19 cellular contexts compared by ENCODE assay signal in genomic region chr20:9071976-9072726, GRCh38. TPM values are rescaled to one million over a fixed set of nuclear protein-coding genes. Genes with fewer than 3 reads are reported as not detected.
DNase-seq lines count a peak whose midpoint lies in the region; ATAC-seq, FAIRE-seq and TF ChIP-seq lines count a peak whose summit lies in the region.
"Had no signal": no experiment of that assay in that cellular context is flagged by ENCODE, and none has a peak within 500 bp of the region (broad histone marks: within the 10 kb centered on the region; RNA-seq: fewer than 3 reads in every experiment).

No MANE protein-coding gene starts in this region.

- H2AFZ ChIP-seq in KMS-11 (ENCODE audit: low read depth) (no peak overlapping the region), H1 (ENCODE audit: low read length) (no peak overlapping the region)
- H2AFZ ChIP-seq: PC-9 had no signal

- no peak overlapping the region for H3K23ac ChIP-seq in H1 (ENCODE audit: insufficient read length)

- H3K4me3 ChIP-seq in KMS-11 (IDR thresholded peaks at IDR 0.05; ENCODE audit: insufficient read depth, low read depth, low read length) (no peak overlapping the region), H1 (ENCODE audit: extremely low read depth in 1 of 4, insufficient read depth in 2 of 4, low read depth in 3 of 4, low read length in 4 of 4) (no peak overlapping the region), transverse colon (no peak overlapping the region), right lobe of liver (no peak overlapping the region)
- H3K4me3 ChIP-seq: adrenal gland, colonic mucosa, ovary, PC-9, spleen had no signal

- no peaks in the 10 kb centered on the region for H3K36me3 Mint-ChIP-seq in neural crest cell (ENCODE audit: low read depth)

- no peak for FAIRE-seq in H1 (lab: Jason Lieb, UNC)

- POLR2A ChIA-PET in H1 (lab: Charles Lee; ENCODE audit: partially characterized antibody), result interaction anchor here (0.6 to 0.9 kb wide), 2 partner anchors 20 to 265 kb away, joined by 3 read pairs; no protein-coding TSS in a partner anchor

- H4K91ac ChIP-seq in H1 (replicated peaks; ENCODE audit: insufficient read length, low read length), result no peak overlapping the region

- H3K18ac ChIP-seq in H1 (ENCODE audit: extremely low read depth, low read length), result no peak overlapping the region

- H2BK20ac ChIP-seq in H1 (ENCODE audit: low read length), result no peak overlapping the region

- no peak for TF ChIP-seq CTCF in KMS-11 (conservative IDR thresholded peaks at IDR 0.05; ENCODE audit: low read depth, low read length)
- TF ChIP-seq CTCF in H1 (IDR thresholded peaks at IDR 0.05; ENCODE audit: control extremely low read depth in 1 of 3, insufficient read depth in 1 of 3, low read depth in 1 of 3, low read length in 3 of 3), result no peak
- no peak for TF ChIP-seq CTCF in neural crest cell (conservative IDR thresholded peaks at IDR 0.05)
- no peak for TF ChIP-seq CTCF in transverse colon (IDR thresholded peaks at IDR 0.05)
- TF ChIP-seq CTCF in right lobe of liver (IDR thresholded peaks at IDR 0.05), result no peak

- no peak for TF ChIP-seq RAD21 in H1 (IDR thresholded peaks at IDR 0.05 in 1 of 2, conservative IDR thresholded peaks at IDR 0.05 in 1 of 2; ENCODE audit: low read depth in 2 of 2, low read length in 2 of 2)

- H3K4me1 Mint-ChIP-seq in neural crest cell, result peaks cover 52% of the 10 kb centered on the region

- H3K14ac ChIP-seq in H1 (ENCODE audit: insufficient read length), result no peak overlapping the region

- no peak overlapping the region for H2BK15ac ChIP-seq in H1 (ENCODE audit: low read length)

- no peak overlapping the region for H3K9ac ChIP-seq in KMS-11
- peak overlapping the region in 1 of 4 experiments; percentile 13; a peak in 1 of 7 replicates for H3K9ac ChIP-seq in H1 (replicated peaks in 1 of 4; ENCODE audit: extremely low read depth in 1 of 4, low read depth in 3 of 4, low read length in 3 of 4)

- no peaks in the 10 kb centered on the region for H3K9me3 Mint-ChIP-seq in neural crest cell

- WGBS in H1 (ENCODE audit: extremely low coverage in 1 of 2, insufficient coverage in 1 of 2, insufficient read length in 1 of 2, insufficient replicate concordance in 2 of 2, low coverage in 1 of 2, low lambda C conversion rate in 2 of 2, missing lambda C conversion rate in 1 of 2), 2 experiments, result 75% methylated on average over 2 of the region's 2 CpGs; no CpG with 5 or more reads in 1 of the 2 experiments
- WGBS in transverse colon (ENCODE audit: low coverage in 1 of 2), 2 donors, result 43 to 75% methylated on average over 1 to 2 of the region's 2 CpGs
- 13% methylated on average over 2 of the region's 2 CpGs for WGBS in right lobe of liver (ENCODE audit: insufficient coverage, low coverage, low lambda C conversion rate, missing lambda C conversion rate)

- CTCF ChIA-PET in H1 (lab: Charles Lee; ENCODE audit: partially characterized antibody), result interaction anchor here (0.8 to 1.3 kb wide), 3 partner anchors 158 to 287 kb away, joined by 3 to 4 read pairs (median 3); no protein-coding TSS in a partner anchor

- peaks cover 11% of the 10 kb centered on the region for H3K23me2 ChIP-seq in H1 (ENCODE audit: low read depth, low read length)

- H3K36me3 ChIP-seq in KMS-11 (ENCODE audit: insufficient read depth) (no peaks in the 10 kb centered on the region), H1 (ENCODE audit: control insufficient read depth in 2 of 4, insufficient read depth in 4 of 4, low read length in 3 of 4) (no peaks in the 10 kb centered on the region), transverse colon (no peaks in the 10 kb centered on the region), right lobe of liver (no peaks in the 10 kb centered on the region)
- H3K36me3 ChIP-seq: adrenal gland, colonic mucosa, esophagus muscularis mucosa, ovary, spleen had no signal

- DNase-seq in DMS153 (lab: John Stamatoyannopoulos, UW) (peak; percentile 7), DMS153 treated with DMSO at 0.1 percent for 48 hours (lab: John Stamatoyannopoulos, UW; ENCODE audit: unreplicated experiment) (no peak), H1 (ENCODE audit: low read depth in 1 of 2, low spot score in 2 of 2) (no peak), neural crest cell (ENCODE audit: low read depth, low spot score) (no peak), transverse colon (no peak), right lobe of liver (no peak), NCI-H1436 (lab: John Stamatoyannopoulos, UW) (no peak)
- DNase-seq: 8988T, activated T-cell treated with anti-CD3 and anti-CD28 coated beads for 4 hours, adrenal gland, colonic mucosa, MV-4-11, ovary, PC-9, spleen, T-cell had no signal

- no peaks in the 10 kb centered on the region for H3K27me3 Mint-ChIP-seq in neural crest cell (ENCODE audit: low read depth)

- peak overlapping the region; percentile 44 for H3K27ac Mint-ChIP-seq in neural crest cell (ENCODE audit: unreplicated experiment)
- H3K27ac Mint-ChIP-seq: memory B cell, T-cell had no signal

- H3K4me1 ChIP-seq in KMS-11 (ENCODE audit: low read depth, poor library complexity, severe bottlenecking) (peaks cover 38% of the 10 kb centered on the region), H1 (replicated peaks in 1 of 4; ENCODE audit: control insufficient read depth in 3 of 4, insufficient read depth in 4 of 4, low read length in 3 of 4) (peaks cover 2 to 16% (median 10%) of the 10 kb centered on the region in 4 experiments), transverse colon (peaks cover 0 to 38% (median 5%) of the 10 kb centered on the region in 4 donors), right lobe of liver (peaks cover 0 to 5% (median 0%) of the 10 kb centered on the region in 4 donors)
- H3K4me1 ChIP-seq: adrenal gland had no signal

- H3K27ac ChIP-seq in KMS-11 (no peak overlapping the region), H1 (ENCODE audit: low read depth, low read length) (no peak overlapping the region), transverse colon (no peak overlapping the region), right lobe of liver (no peak overlapping the region)
- H3K27ac ChIP-seq: adrenal gland, colonic mucosa, ovary, PC-9, spleen had no signal

- H3K9me3 ChIP-seq in H1 (ENCODE audit: insufficient read depth in 2 of 2, low read depth in 1 of 2, low read length in 1 of 2) (no peaks in the 10 kb centered on the region), transverse colon (no peaks in the 10 kb centered on the region), right lobe of liver (no peaks in the 10 kb centered on the region)
- H3K9me3 ChIP-seq: adrenal gland, colonic mucosa, esophagus muscularis mucosa, ovary, spleen had no signal

- H2BK120ac ChIP-seq in H1 (replicated peaks; ENCODE audit: low read depth, low read length), result no peak overlapping the region

- H3K4ac ChIP-seq in H1 (replicated peaks; ENCODE audit: insufficient read length, low read depth, low read length), result no peak overlapping the region

- H3K4me3 Mint-ChIP-seq in neural crest cell, result peak overlapping the region; percentile 93
- H3K4me3 Mint-ChIP-seq: memory B cell, T-cell had no signal

- H2AK5ac ChIP-seq in H1 (ENCODE audit: low read depth, low read length), result no peak overlapping the region

- TF ChIP-seq POLR2A in H1 (IDR thresholded peaks at IDR 0.05; ENCODE audit: control extremely low read depth in 1 of 2, low read depth in 2 of 2, low read length in 2 of 2), result no peak
- no peak for TF ChIP-seq POLR2A in transverse colon (IDR thresholded peaks at IDR 0.05)
- no peak for TF ChIP-seq POLR2A in right lobe of liver (IDR thresholded peaks at IDR 0.05)

- H4K8ac ChIP-seq in H1 (ENCODE audit: extremely low read depth, insufficient read depth, low read length), result no peak overlapping the region

- intact Hi-C loops in transverse colon (cut with DNase I; ENCODE audit: low total_unique reads) (no loop called here), right lobe of liver (cut with DNase I) (no loop called here)

- H3K4me2 ChIP-seq in KMS-11 (peak overlapping the region; percentile 57), H1 (ENCODE audit: insufficient read depth in 1 of 2, low read depth in 2 of 2, low read length in 2 of 2) (no peak overlapping the region; a peak in 1 of 4 replicates)
- H3K4me2 ChIP-seq: PC-9 had no signal

- H3K79me1 ChIP-seq in H1 (ENCODE audit: low read depth, low read length), result no peaks in the 10 kb centered on the region

- peak overlapping the region; percentile 69; the same call in 1 of the 2 replicates for H2BK12ac ChIP-seq in H1 (ENCODE audit: low read depth, low read length)

- no peak for TF ChIP-seq EP300 in H1 (IDR thresholded peaks at IDR 0.05; ENCODE audit: borderline replicate concordance in 1 of 2, low read depth in 2 of 2, low read length in 2 of 2)
- TF ChIP-seq EP300 in transverse colon (IDR thresholded peaks at IDR 0.05; ENCODE audit: low read depth), result no peak

- no peak for ATAC-seq in right lobe of liver
- ATAC-seq: T-cell had no signal

- H4K20me1 ChIP-seq in KMS-11 (ENCODE audit: insufficient read depth), result no peaks in the 10 kb centered on the region
- no peaks in the 10 kb centered on the region for H4K20me1 ChIP-seq in H1 (replicated peaks in 1 of 2; ENCODE audit: control insufficient read depth in 1 of 2, insufficient read depth in 2 of 2, low read length in 2 of 2)

- H3K79me2 ChIP-seq in KMS-11 (ENCODE audit: insufficient read depth, low read depth) (no peaks in the 10 kb centered on the region), H1 (ENCODE audit: control insufficient read depth in 1 of 2, insufficient read depth in 2 of 2, low read length in 2 of 2) (peaks cover 4 to 57% of the 10 kb centered on the region in 2 experiments; a peak in 3 of 4 replicates)

- H2BK5ac ChIP-seq in H1 (ENCODE audit: low read depth, low read length), result no peak overlapping the region

- H3K27me3 ChIP-seq in KMS-11 (ENCODE audit: insufficient read depth, low read depth) (no peaks in the 10 kb centered on the region), H1 (replicated peaks in 1 of 4; ENCODE audit: control insufficient read depth in 3 of 4, extremely low read depth in 1 of 4, insufficient read depth in 3 of 4, low read length in 3 of 4) (no peaks in the 10 kb centered on the region), transverse colon (peaks cover 17% of the 10 kb centered on the region), right lobe of liver (peaks cover 0 to 16% of the 10 kb centered on the region in 2 donors)
- H3K27me3 ChIP-seq: colonic mucosa, esophagus muscularis mucosa, ovary had no signal

- in situ Hi-C loops in transverse colon (cut with MboI; ENCODE audit: low pct_ligation_motif_present in 1 of 4, low pct_unique_long_range_greater_than_20kb in 1 of 4, low sequenced_read_pairs in 3 of 4), result no loop called here

- no peak overlapping the region for H3K56ac ChIP-seq in H1 (replicated peaks; ENCODE audit: insufficient read length, low read depth, low read length)

- no peak overlapping the region for H4K5ac ChIP-seq in H1 (ENCODE audit: insufficient read length, low read depth, low read length)

RNA-seq across cellular contexts. Expression of gene PLCB4, which starts 3.3 kb away (rescaled TPM):
- total RNA-seq in H1 (2021; fragmentation: NEBNext Ultra II Directional; extraction: Animal tissue kit (Norgen Biotek cat#: 25700)), result 13.8 and 14.1 TPM in 2 replicates
- polyA plus RNA-seq in H1 (2011; rRNA removed), result 2.6 and 3.2 TPM in 2 replicates
- 4.6 TPM for polyA plus RNA-seq in H1 (2011; cell fraction: cytosol; rRNA removed)
- polyA plus RNA-seq in H1 (2011; cell fraction: nucleus; rRNA removed), result 5.9 TPM
- 6.1 to 9.0 TPM (median 7.6 TPM) in 4 replicates for polyA plus RNA-seq in H1 (2012, experiment 1 of 2)
- 0.22 TPM for polyA plus RNA-seq in H1 (2012, experiment 2 of 2)
- 4.9 TPM for polyA plus RNA-seq in H1 (2013, experiment 1 of 2)
- polyA plus RNA-seq in H1 (2013, experiment 2 of 2), result 4.9 TPM
- polyA minus RNA-seq in H1 (2011; rRNA and poly(A)+ RNA removed), result 18.3 and 18.4 TPM in 2 replicates
- 6.3 TPM for polyA minus RNA-seq in H1 (2011; cell fraction: cytosol; rRNA and poly(A)+ RNA removed)
- polyA minus RNA-seq in H1 (2011; cell fraction: nucleus; rRNA and poly(A)+ RNA removed), result 38.7 TPM
- 51.4 and 53.3 TPM in 2 replicates for total RNA-seq in neural crest cell
- 10 to 100 TPM; 20.6 to 45.9 (median 34.2) TPM for total RNA-seq in transverse colon
- total RNA-seq in right lobe of liver, result under 1 TPM; 0.04 to 0.20 (median 0.15) TPM

Comparison
In these comparisons a context has a peak if more than half of its experiments do, and no peak if none do; other contexts are left out.
1. RNA of gene PLCB4, which starts 3.3 kb away (total RNA-seq): 51.4 to 53.3 TPM in neural crest cell, 20.6 to 45.9 TPM in transverse colon and 13.8 to 14.1 TPM in H1; 0.04 to 0.20 TPM in right lobe of liver; every median in the first group is over 10 times any median in the second.